ENCODE assay signal across 27 cellular contexts in genomic region chr9:25415723-25416122, GRCh38.
"Had no signal": no experiment of that assay in that cellular context is flagged by ENCODE, and none has a peak within 500 bp of the region (broad histone marks: within the 10 kb centered on the region; RNA-seq: fewer than 3 reads in every experiment).

No MANE protein-coding gene starts in this region.

- H3K36me3 Mint-ChIP-seq: activated CD4-positive, alpha-beta memory T cell treated with anti-CD3 and anti-CD28 coated beads for 36 hours; activated CD8-positive, alpha-beta memory T cell treated with anti-CD3 and anti-CD28 coated beads, Interleukin-2, amount 10 ng/mL, durations not matched to agents 7 days and 5 days; activated naive CD8-positive, alpha-beta T cell; WTC11 had no signal

- H3K27ac ChIP-seq: brain microvascular endothelial cell, coronary artery, dorsolateral prefrontal cortex, VCaP had no signal

- H3K9me3 Mint-ChIP-seq: dendritic cell treated with granulocyte-macrophage colony-stimulating factor and Interleukin-4, amounts not matched to agents 40 ng/mL and 50 ng/mL, for 4 days; endodermal cell had no signal

- H3K27me3 ChIP-seq: brain microvascular endothelial cell, dorsolateral prefrontal cortex had no signal

- ATAC-seq: activated CD8-positive, alpha-beta memory T cell treated with anti-CD3 and anti-CD28 coated beads, Interleukin-2, amount 10 ng/mL, durations not matched to agents 7 days and 5 days; activated CD8-positive, alpha-beta T cell treated with anti-CD3 and anti-CD28 coated beads, Interleukin-2, amount 10 ng/mL, durations not matched to agents 7 days and 5 days; activated T-cell treated with anti-CD3 and anti-CD28 coated beads, Interleukin-2, amount 50 U/mL, for 72 hours; esophagus mucosa; WTC11 had no signal

- H3K4me1 Mint-ChIP-seq: activated CD8-positive, alpha-beta memory T cell treated with anti-CD3 and anti-CD28 coated beads, Interleukin-2, amount 10 ng/mL, durations not matched to agents 7 days and 5 days; central memory CD8-positive, alpha-beta T cell had no signal

- H3K27me3 Mint-ChIP-seq: activated CD4-positive, alpha-beta memory T cell treated with anti-CD3 and anti-CD28 coated beads for 36 hours; activated CD8-positive, alpha-beta memory T cell treated with anti-CD3 and anti-CD28 coated beads, Interleukin-2, amount 10 ng/mL, durations not matched to agents 7 days and 5 days; activated naive CD8-positive, alpha-beta T cell; central memory CD8-positive, alpha-beta T cell; dendritic cell treated with granulocyte-macrophage colony-stimulating factor and Interleukin-4, amounts not matched to agents 40 ng/mL and 50 ng/mL, for 4 days had no signal

- H3K27ac Mint-ChIP-seq: activated CD4-positive, alpha-beta memory T cell treated with anti-CD3 and anti-CD28 coated beads for 36 hours; activated CD8-positive, alpha-beta memory T cell treated with anti-CD3 and anti-CD28 coated beads, Interleukin-2, amount 10 ng/mL, durations not matched to agents 7 days and 5 days; activated CD8-positive, alpha-beta T cell treated with anti-CD3 and anti-CD28 coated beads, Interleukin-2, amount 10 ng/mL, durations not matched to agents 7 days and 5 days; activated naive CD8-positive, alpha-beta T cell; activated T-cell treated with anti-CD3 and anti-CD28 coated beads, Interleukin-2, amount 50 U/mL, for 72 hours; dendritic cell treated with granulocyte-macrophage colony-stimulating factor and Interleukin-4, amounts not matched to agents 40 ng/mL and 50 ng/mL, for 4 days; endodermal cell; WTC11 had no signal

- H3K4me3 ChIP-seq: coronary artery, dorsolateral prefrontal cortex had no signal

- DNase-seq: activated CD4-positive, alpha-beta memory T cell treated with anti-CD3 and anti-CD28 coated beads for 36 hours; activated CD4-positive, alpha-beta T cell treated with anti-CD3 and anti-CD28 coated beads for 1 hour; activated CD4-positive, alpha-beta T cell treated with anti-CD3 and anti-CD28 coated beads for 48 hours; activated CD8-positive, alpha-beta memory T cell treated with anti-CD3 and anti-CD28 coated beads, Interleukin-2, amount 10 ng/mL, durations not matched to agents 7 days and 5 days; activated CD8-positive, alpha-beta memory T cell treated with anti-CD3 and anti-CD28 coated beads, Interleukin-2, amount 50 U/mL, for 4 hours; activated CD8-positive, alpha-beta T cell treated with anti-CD3 and anti-CD28 coated beads, Interleukin-2, amount 10 ng/mL, durations not matched to agents 7 days and 5 days; activated gamma-delta T cell treated with Interleukin-2 at 50 U/mL for 16 hours; activated naive CD4-positive, alpha-beta T cell treated with anti-CD3 and anti-CD28 coated beads, Interleukin-2, amount 50 U/mL, for 16 hours; activated naive CD4-positive, alpha-beta T cell treated with Interleukin-2 at 50 U/mL for 16 hours; activated T-cell treated with anti-CD3 and anti-CD28 coated beads, Interleukin-2, amount 50 U/mL, for 1 hour; activated T-cell treated with anti-CD3 and anti-CD28 coated beads, Interleukin-2, amount 50 U/mL, for 72 hours; amniotic stem cell; anterior cingulate cortex; brain microvascular endothelial cell; dorsolateral prefrontal cortex; effector memory CD4-positive, alpha-beta T cell; endodermal cell; foreskin fibroblast; head of caudate nucleus; T-helper 2 cell had no signal

- H3K36me3 ChIP-seq: brain microvascular endothelial cell had no signal

- H3K4me3 Mint-ChIP-seq: activated CD4-positive, alpha-beta memory T cell treated with anti-CD3 and anti-CD28 coated beads for 36 hours; activated CD8-positive, alpha-beta memory T cell treated with anti-CD3 and anti-CD28 coated beads, Interleukin-2, amount 10 ng/mL, durations not matched to agents 7 days and 5 days; activated CD8-positive, alpha-beta T cell treated with anti-CD3 and anti-CD28 coated beads, Interleukin-2, amount 10 ng/mL, durations not matched to agents 7 days and 5 days; activated naive CD8-positive, alpha-beta T cell; activated T-cell treated with anti-CD3 and anti-CD28 coated beads, Interleukin-2, amount 50 U/mL, for 72 hours; central memory CD8-positive, alpha-beta T cell; dendritic cell treated with granulocyte-macrophage colony-stimulating factor and Interleukin-4, amounts not matched to agents 40 ng/mL and 50 ng/mL, for 4 days; endodermal cell; WTC11 had no signal
